ENCODE assay signal across 9 cellular contexts in genomic region chr9:127796899-127797370, GRCh38. TPM values are rescaled to one million over a fixed set of nuclear protein-coding genes. Genes with fewer than 3 reads are reported as not detected.
DNase-seq lines count a peak whose midpoint lies in the region; ATAC-seq and TF ChIP-seq lines count a peak whose summit lies in the region.
"Had no signal": no experiment of that assay in that cellular context is flagged by ENCODE, and none has a peak within 500 bp of the region (broad histone marks: within the 10 kb centered on the region; RNA-seq: fewer than 3 reads in every experiment).

No MANE protein-coding gene starts in this region.

- POLR2A ChIA-PET in CD8-positive, alpha-beta T cell (lab: Charles Lee), result interaction anchor here (0.9 to 3.1 kb wide), 4 partner anchors 11 to 66 kb away, joined by 3 to 8 read pairs (median 4); partner anchors contain the start of gene CDK9
- POLR2A ChIA-PET in activated CD8-positive, alpha-beta T cell treated with anti-CD3 and anti-CD28 coated beads, Interleukin-2, amount 10 ng/mL, durations not matched to agents 7 days and 5 days (lab: Charles Lee), result interaction anchor here (0.8 to 2.6 kb wide), 4 partner anchors 9 to 16 kb away, joined by 3 to 9 read pairs (median 6); partner anchors contain the start of gene CDK9

- no peak overlapping the region for H3K23ac ChIP-seq in mesenchymal stem cell (ENCODE audit: low read length in 2 of 2)

- no peaks in the 10 kb centered on the region for H3K9me3 Mint-ChIP-seq in CD8-positive, alpha-beta T cell
- no peaks in the 10 kb centered on the region for H3K9me3 Mint-ChIP-seq in activated CD8-positive, alpha-beta T cell treated with anti-CD3 and anti-CD28 coated beads, Interleukin-2, amount 10 ng/mL, durations not matched to agents 7 days and 5 days (ENCODE audit: insufficient read depth)

- TF ChIP-seq CTCF in CD8-positive, alpha-beta T cell (IDR thresholded peaks at IDR 0.05), result no peak

- peak overlapping the region; percentile 9 for H3K27ac ChIP-seq in CD8-positive, alpha-beta T cell (ENCODE audit: low read depth, low read length)
- no peak overlapping the region for H3K27ac ChIP-seq in mesenchymal stem cell (ENCODE audit: low read length, poor library complexity, severe bottlenecking)
- no peak overlapping the region for H3K27ac ChIP-seq in Karpas-422 (ENCODE audit: low read length)

- no peak overlapping the region for H2BK15ac ChIP-seq in mesenchymal stem cell (ENCODE audit: low read depth, poor library complexity, severe bottlenecking)

- H2BK5ac ChIP-seq in mesenchymal stem cell (ENCODE audit: low read depth, low read length, poor library complexity, severe bottlenecking), result no peak overlapping the region

- 0 out of 2 replicates have a peak, but pooled peaks cover 10% of the 10 kb centered on the region for H4K20me1 ChIP-seq in Karpas-422 (ENCODE audit: insufficient read depth, low read depth, low read length)

- H2BK120ac ChIP-seq in mesenchymal stem cell (ENCODE audit: low read depth, low read length), result no peak overlapping the region

- H3K36me3 ChIP-seq in CD8-positive, alpha-beta T cell (ENCODE audit: insufficient read depth, low read length), result no peaks in the 10 kb centered on the region
- H3K36me3 ChIP-seq in mesenchymal stem cell (ENCODE audit: control insufficient read depth in 1 of 2, insufficient read depth in 2 of 2, low read depth in 1 of 2, low read length in 2 of 2), result peaks cover 22 to 26% of the 10 kb centered on the region in 2 experiments
- H3K36me3 ChIP-seq in Karpas-422 (ENCODE audit: insufficient read depth, low read length), result peaks cover 5% of the 10 kb centered on the region; the same call in 1 of the 2 replicates

- H4K91ac ChIP-seq in mesenchymal stem cell (ENCODE audit: low read length), result no peak overlapping the region

- peak overlapping the region; percentile 76 for H3K4me3 Mint-ChIP-seq in CD8-positive, alpha-beta T cell
- H3K4me3 Mint-ChIP-seq in activated CD8-positive, alpha-beta T cell treated with anti-CD3 and anti-CD28 coated beads, Interleukin-2, amount 10 ng/mL, durations not matched to agents 7 days and 5 days, result peak overlapping the region; percentile 68

- H4K8ac ChIP-seq in mesenchymal stem cell (ENCODE audit: low read length), result no peak overlapping the region

- no peaks in the 10 kb centered on the region for H3K79me2 ChIP-seq in Karpas-422 (ENCODE audit: low read length)

- no peak for DNase-seq in CD8-positive, alpha-beta T cell
- DNase-seq in HT1080 (ENCODE audit: low read depth) (peak; percentile 56), mesenchymal stem cell (peak; percentile 68), SIG-M5 treated with dmso at 0.1 percent for 504 hours (lab: John Stamatoyannopoulos, UW; ENCODE audit: unreplicated experiment) (no peak), Karpas-422 (no peak), NCI-H226 (no peak)
- DNase-seq in activated CD8-positive, alpha-beta T cell treated with anti-CD3 and anti-CD28 coated beads, Interleukin-2, amount 10 ng/mL, durations not matched to agents 7 days and 5 days, result no peak
- DNase-seq: nucleus accumbens had no signal

- H3K18ac ChIP-seq in mesenchymal stem cell (ENCODE audit: low read depth in 1 of 2, low read length in 2 of 2), result no peak overlapping the region

- no peak overlapping the region for H2AK5ac ChIP-seq in mesenchymal stem cell (ENCODE audit: low read length, severe bottlenecking)

- H3K9me2 ChIP-seq in Karpas-422 (replicated peaks; ENCODE audit: insufficient read depth, low read length), result no peaks in the 10 kb centered on the region

- no peak overlapping the region for H3K9ac ChIP-seq in mesenchymal stem cell (ENCODE audit: low read length)
- no peak overlapping the region for H3K9ac ChIP-seq in Karpas-422 (ENCODE audit: low read length)

- CTCF ChIA-PET in CD8-positive, alpha-beta T cell (lab: Charles Lee), result interaction anchor here (1.4 to 1.7 kb wide), 2 partner anchors 73 to 125 kb away, joined by 4 to 5 read pairs; no protein-coding TSS in a partner anchor
- CTCF ChIA-PET in activated CD8-positive, alpha-beta T cell treated with anti-CD3 and anti-CD28 coated beads, Interleukin-2, amount 10 ng/mL, durations not matched to agents 7 days and 5 days (lab: Charles Lee), result interaction anchor here (1.4 to 3.3 kb wide), 2 partner anchors 12 to 72 kb away, joined by 4 to 9 read pairs; partner anchors contain the start of gene CDK9

- ATAC-seq in CD8-positive, alpha-beta T cell, result peak; percentile 45
- ATAC-seq in activated CD8-positive, alpha-beta T cell treated with anti-CD3 and anti-CD28 coated beads, Interleukin-2, amount 10 ng/mL, durations not matched to agents 7 days and 5 days, result peak; percentile 46
- ATAC-seq in GM21619 (IDR thresholded peaks at IDR 0.05; ENCODE audit: unreplicated experiment), result no peak

- peaks cover 36% of the 10 kb centered on the region for H3K4me1 Mint-ChIP-seq in CD8-positive, alpha-beta T cell (ENCODE audit: low read depth)
- H3K4me1 Mint-ChIP-seq in activated CD8-positive, alpha-beta T cell treated with anti-CD3 and anti-CD28 coated beads, Interleukin-2, amount 10 ng/mL, durations not matched to agents 7 days and 5 days (ENCODE audit: low read depth), result peaks cover 50% of the 10 kb centered on the region

- peak overlapping the region; percentile 17 for H3K4me3 ChIP-seq in CD8-positive, alpha-beta T cell (ENCODE audit: low read depth, low read length)
- no peak overlapping the region for H3K4me3 ChIP-seq in mesenchymal stem cell (ENCODE audit: insufficient read depth in 1 of 2, low read depth in 1 of 2, low read length in 2 of 2)
- no peak overlapping the region for H3K4me3 ChIP-seq in Karpas-422 (ENCODE audit: low read length)

- H3K14ac ChIP-seq in mesenchymal stem cell (ENCODE audit: low read length in 2 of 2), result no peak overlapping the region

- H2AFZ ChIP-seq in mesenchymal stem cell (ENCODE audit: low read depth, low read length) (no peak overlapping the region), Karpas-422 (ENCODE audit: low read length) (no peak overlapping the region)

- H3K9me3 ChIP-seq in CD8-positive, alpha-beta T cell (ENCODE audit: low read length), result no peaks in the 10 kb centered on the region
- H3K9me3 ChIP-seq in mesenchymal stem cell (ENCODE audit: control insufficient read depth, low read length) (no peaks in the 10 kb centered on the region), Karpas-422 (ENCODE audit: low read length) (no peaks in the 10 kb centered on the region)

- H3K4me1 ChIP-seq in CD8-positive, alpha-beta T cell (ENCODE audit: insufficient read depth, low read length), result peaks cover 20% of the 10 kb centered on the region
- peaks cover 17% of the 10 kb centered on the region for H3K4me1 ChIP-seq in mesenchymal stem cell (ENCODE audit: control insufficient read depth, insufficient read depth, low read depth, low read length)
- peaks cover 3% of the 10 kb centered on the region for H3K4me1 ChIP-seq in Karpas-422 (ENCODE audit: low read length)

- no peak overlapping the region for H2BK12ac ChIP-seq in mesenchymal stem cell (ENCODE audit: low read length in 2 of 2)

- H3K4me2 ChIP-seq in mesenchymal stem cell (ENCODE audit: low read length, poor library complexity, severe bottlenecking), result no peak overlapping the region
- H3K4me2 ChIP-seq in Karpas-422 (ENCODE audit: low read depth, low read length, poor library complexity, severe bottlenecking), result no peak overlapping the region

- peaks cover 9% of the 10 kb centered on the region for H3K36me3 Mint-ChIP-seq in CD8-positive, alpha-beta T cell
- H3K36me3 Mint-ChIP-seq in activated CD8-positive, alpha-beta T cell treated with anti-CD3 and anti-CD28 coated beads, Interleukin-2, amount 10 ng/mL, durations not matched to agents 7 days and 5 days (ENCODE audit: low read depth), result peaks cover 17% of the 10 kb centered on the region

- 68% methylated on average over 10 of the region's 11 CpGs for WGBS in mesenchymal stem cell

- no peaks in the 10 kb centered on the region for H3K27me3 ChIP-seq in CD8-positive, alpha-beta T cell (ENCODE audit: insufficient read depth, low read length)
- H3K27me3 ChIP-seq in mesenchymal stem cell (ENCODE audit: control insufficient read depth in 1 of 2, insufficient read depth in 1 of 2, low read length in 2 of 2) (no peaks in the 10 kb centered on the region), Karpas-422 (ENCODE audit: low read length) (no peaks in the 10 kb centered on the region)

- intact Hi-C loops in CD8-positive, alpha-beta T cell (cut with DNase I, micrococcal nuclease), result no loop called here

- peaks cover 10% of the 10 kb centered on the region for H3K79me1 ChIP-seq in mesenchymal stem cell (replicated peaks; ENCODE audit: low read length, poor library complexity, severe bottlenecking)

- H3K27me3 Mint-ChIP-seq in CD8-positive, alpha-beta T cell (ENCODE audit: low read depth), result no peaks in the 10 kb centered on the region
- no peaks in the 10 kb centered on the region for H3K27me3 Mint-ChIP-seq in activated CD8-positive, alpha-beta T cell treated with anti-CD3 and anti-CD28 coated beads, Interleukin-2, amount 10 ng/mL, durations not matched to agents 7 days and 5 days (ENCODE audit: low read depth)

- H3K27ac Mint-ChIP-seq in CD8-positive, alpha-beta T cell, result peak overlapping the region; percentile 82
- H3K27ac Mint-ChIP-seq in activated CD8-positive, alpha-beta T cell treated with anti-CD3 and anti-CD28 coated beads, Interleukin-2, amount 10 ng/mL, durations not matched to agents 7 days and 5 days, result peak overlapping the region; percentile 90

- no peak overlapping the region for H3K4ac ChIP-seq in mesenchymal stem cell (ENCODE audit: low read depth in 1 of 2, low read length in 2 of 2)

RNA-seq across cellular contexts. Expression of gene FPGS, which starts 5.7 kb away (rescaled TPM):
- total RNA-seq in CD8-positive, alpha-beta T cell, result 10 to 100 TPM; 91.9 to 95.3 TPM
- 84.1 and 87.0 TPM in 2 replicates for total RNA-seq in HT1080 (2014; rRNA removed; shearing (Covaris generic))
- 61.2 and 68.4 TPM in 2 replicates for polyA plus RNA-seq in HT1080 (2015; cell fraction: cytosol; rRNA removed)
- polyA plus RNA-seq in HT1080 (2015; cell fraction: nucleus; rRNA removed), result 96.0 and 104 TPM in 2 replicates
- 10 to 100 TPM; 91.5 to 98.3 TPM for total RNA-seq in activated CD8-positive, alpha-beta T cell treated with anti-CD3 and anti-CD28 coated beads, Interleukin-2, amount 10 ng/mL, durations not matched to agents 7 days and 5 days
- 31.6 TPM for polyA plus RNA-seq in mesenchymal stem cell (2013, experiment 1 of 2)
- 30.7 TPM for polyA plus RNA-seq in mesenchymal stem cell (2013, experiment 2 of 2)
- 41.9 and 102 TPM in 2 replicates for total RNA-seq in Karpas-422 (2014; rRNA removed; shearing (Covaris generic); ENCODE audit: low replicate concordance)

RNA-seq across cellular contexts. Expression of gene CDK9, which starts 11.1 kb away (rescaled TPM):
- 100 to 1,000 TPM; 116 to 120 TPM for total RNA-seq in CD8-positive, alpha-beta T cell
- total RNA-seq in HT1080 (2014; rRNA removed; shearing (Covaris generic)), result 49.4 and 73.6 TPM in 2 replicates
- 78.8 and 84.4 TPM in 2 replicates for polyA plus RNA-seq in HT1080 (2015; cell fraction: cytosol; rRNA removed)
- 107 and 127 TPM in 2 replicates for polyA plus RNA-seq in HT1080 (2015; cell fraction: nucleus; rRNA removed)
- total RNA-seq in activated CD8-positive, alpha-beta T cell treated with anti-CD3 and anti-CD28 coated beads, Interleukin-2, amount 10 ng/mL, durations not matched to agents 7 days and 5 days, result 100 to 1,000 TPM; 132 to 136 TPM
- 44.3 TPM for polyA plus RNA-seq in mesenchymal stem cell (2013, experiment 1 of 2)
- 43.0 TPM for polyA plus RNA-seq in mesenchymal stem cell (2013, experiment 2 of 2)
- total RNA-seq in Karpas-422 (2014; rRNA removed; shearing (Covaris generic); ENCODE audit: low replicate concordance), result 23.9 and 30.7 TPM in 2 replicates

RNA-seq across cellular contexts. Expression of gene SH2D3C, which starts 18.5 kb away (rescaled TPM):
- 1 to 10 TPM; 5.9 to 6.4 TPM for total RNA-seq in CD8-positive, alpha-beta T cell
- not detected in 2 replicates for total RNA-seq in HT1080 (2014; rRNA removed; shearing (Covaris generic))
- 0.02 TPM in 1 of 2 replicates, not detected in the other for polyA plus RNA-seq in HT1080 (2015; cell fraction: cytosol; rRNA removed)
- not detected in 2 replicates for polyA plus RNA-seq in HT1080 (2015; cell fraction: nucleus; rRNA removed)
- total RNA-seq in activated CD8-positive, alpha-beta T cell treated with anti-CD3 and anti-CD28 coated beads, Interleukin-2, amount 10 ng/mL, durations not matched to agents 7 days and 5 days, result 10 to 100 TPM; 75.6 to 77.5 TPM
- 0.57 TPM for polyA plus RNA-seq in mesenchymal stem cell (2013, experiment 1 of 2)
- 0.58 TPM for polyA plus RNA-seq in mesenchymal stem cell (2013, experiment 2 of 2)
- 0.61 TPM in 1 of 2 replicates, not detected in the other for total RNA-seq in Karpas-422 (2014; rRNA removed; shearing (Covaris generic); ENCODE audit: low replicate concordance)

RNA-seq across cellular contexts. Expression of gene ENG, which starts 57.5 kb away (rescaled TPM):
- 1 to 10 TPM; 2.6 to 3.0 TPM for total RNA-seq in CD8-positive, alpha-beta T cell
- total RNA-seq in HT1080 (2014; rRNA removed; shearing (Covaris generic)), result 23.0 and 34.1 TPM in 2 replicates
- polyA plus RNA-seq in HT1080 (2015; cell fraction: cytosol; rRNA removed), result 80.1 and 81.4 TPM in 2 replicates
- polyA plus RNA-seq in HT1080 (2015; cell fraction: nucleus; rRNA removed), result 126 and 148 TPM in 2 replicates
- total RNA-seq in activated CD8-positive, alpha-beta T cell treated with anti-CD3 and anti-CD28 coated beads, Interleukin-2, amount 10 ng/mL, durations not matched to agents 7 days and 5 days, result 10 to 100 TPM; 22.9 to 24.3 TPM
- polyA plus RNA-seq in mesenchymal stem cell (2013, experiment 1 of 2), result 287 TPM
- 284 TPM for polyA plus RNA-seq in mesenchymal stem cell (2013, experiment 2 of 2)
- total RNA-seq in Karpas-422 (2014; rRNA removed; shearing (Covaris generic); ENCODE audit: low replicate concordance), result not detected in 2 replicates

Comparison
In these comparisons a context has a peak if more than half of its experiments do, and no peak if none do; other contexts are left out.
1. DNase-seq: peak in HT1080 (single experiment) and mesenchymal stem cell (single experiment); none in CD8-positive, alpha-beta T cell (0 of 7), activated CD8-positive, alpha-beta T cell treated with anti-CD3 and anti-CD28 coated beads, Interleukin-2, amount 10 ng/mL, durations not matched to agents 7 days and 5 days (single experiment), SIG-M5 treated with dmso at 0.1 percent for 504 hours (single experiment), Karpas-422 (single experiment) and NCI-H226 (single experiment).
2. RNA of gene SH2D3C, which starts 18.5 kb away (total RNA-seq): 75.6 to 77.5 TPM in activated CD8-positive, alpha-beta T cell treated with anti-CD3 and anti-CD28 coated beads, Interleukin-2, amount 10 ng/mL, durations not matched to agents 7 days and 5 days; 5.9 to 6.4 TPM in CD8-positive, alpha-beta T cell, not detected in HT1080 and 0.61 TPM in Karpas-422; every median in the first group is over 10 times any median in the second.